ENCODE assay signal across 1 cellular context in genomic region chr12:1807107-1807478, GRCh38.
TF ChIP-seq lines count a peak whose summit lies in the region.

No MANE protein-coding gene starts in this region.

TF ChIP-seq in HepG2, 621 proteins besides CTCF, POLR2A, EP300 and RAD21 (continued from another document):
- TF ChIP-seq ARID5B (CRISPR knock-in tag; IDR thresholded peaks at IDR 0.05) (0 out of 2 replicates have a peak, but pooled peaks have one; percentile 33), U2AF1 (optimal IDR thresholded peaks at IDR 0.05; ENCODE audit: low read depth, low read length) (no peak), ZMYM3 (CRISPR knock-in tag; IDR thresholded peaks at IDR 0.05) (0 out of 2 replicates have a peak, but pooled peaks have one; percentile 34)
